Comparison of ENCODE assay signal across 20 cellular contexts in genomic region chr14:42633504-42634095, GRCh38.
DNase-seq lines count a peak whose midpoint lies in the region; ATAC-seq, FAIRE-seq and TF ChIP-seq lines count a peak whose summit lies in the region.
"Had no signal": no experiment of that assay in that cellular context is flagged by ENCODE, and none has a peak within 500 bp of the region (broad histone marks: within the 10 kb centered on the region; RNA-seq: fewer than 3 reads in every experiment).

No MANE protein-coding gene starts in this region.

- H3K4me2 ChIP-seq in HepG2 (ENCODE audit: low read depth, low read length) (no peak overlapping the region), SU-DHL-6 (ENCODE audit: low read depth, low read length, poor library complexity, severe bottlenecking) (no peak overlapping the region)
- H3K4me2 ChIP-seq: GM23338 had no signal

- H3K79me2 ChIP-seq in HepG2 (ENCODE audit: insufficient read depth, low read length) = no peaks in the 10 kb centered on the region
- H3K79me2 ChIP-seq in SU-DHL-6 (ENCODE audit: insufficient read depth, low read length) = no peaks in the 10 kb centered on the region

- H3K4me3 ChIP-seq in HepG2 (replicated peaks in 1 of 3; ENCODE audit: insufficient read depth in 1 of 3, low read depth in 2 of 3, low read length in 3 of 3) (no peak overlapping the region), right lobe of liver (no peak overlapping the region), SU-DHL-6 (ENCODE audit: insufficient read depth, low read length, poor library complexity, severe bottlenecking) (no peak overlapping the region)
- H3K4me3 ChIP-seq: GM23338, HAP-1 had no signal

- no peaks in the 10 kb centered on the region for H3K27me3 ChIP-seq in HepG2 (ENCODE audit: control insufficient read depth in 1 of 2, insufficient read depth in 2 of 2, low read length in 2 of 2)
- no peaks in the 10 kb centered on the region for H3K27me3 ChIP-seq in right lobe of liver
- no peaks in the 10 kb centered on the region for H3K27me3 ChIP-seq in SU-DHL-6 (ENCODE audit: low read length)

- H3K4me3 Mint-ChIP-seq in neural crest cell = no peak overlapping the region
- H3K4me3 Mint-ChIP-seq: B cell; CD4-positive, alpha-beta memory T cell; GM23338; HFFc6 had no signal

- no peaks in the 10 kb centered on the region for H3K9me2 ChIP-seq in SU-DHL-6 (replicated peaks; ENCODE audit: insufficient read depth, low read length)

- intact Hi-C loops in HepG2 (cut with micrococcal nuclease; ENCODE audit: unreplicated experiment) = no loop called here
- intact Hi-C loops in right lobe of liver (cut with DNase I) = no loop called here

- in situ Hi-C loops in HepG2 (cut with HindIII; ENCODE audit: extremely low pct_ligation_motif_present, low pct_unique_long_range_greater_than_20kb) = no loop called here

- TF ChIP-seq RAD21 in HepG2 (CRISPR knock-in tag; IDR thresholded peaks at IDR 0.05) = no peak

- no TSS peak for BruUV-seq in HepG2 (replicated peaks; lab: Mats Ljungman, UMichigan)

- TF ChIP-seq CTCF in HepG2 (CRISPR knock-in tag; IDR thresholded peaks at IDR 0.05) (no peak), right lobe of liver (IDR thresholded peaks at IDR 0.05) (no peak), SU-DHL-6 (IDR thresholded peaks at IDR 0.05; ENCODE audit: insufficient read depth, low read length, poor library complexity, severe bottlenecking) (no peak), neural crest cell (conservative IDR thresholded peaks at IDR 0.05) (no peak)

- POLR2A ChIA-PET in HepG2 (lab: Yijun Ruan, JAX) = no interaction called here

- no peaks in the 10 kb centered on the region for H3K4me1 ChIP-seq in HepG2 (ENCODE audit: insufficient read depth, low read length)
- no peaks in the 10 kb centered on the region for H3K4me1 ChIP-seq in right lobe of liver
- H3K4me1 ChIP-seq: Caco-2, HAP-1 had no signal

- no peaks in the 10 kb centered on the region for H3K27me3 Mint-ChIP-seq in neural crest cell (ENCODE audit: low read depth)
- H3K27me3 Mint-ChIP-seq: B cell; CD4-positive, alpha-beta memory T cell had no signal

- H2AFZ ChIP-seq in HepG2 (ENCODE audit: low read length) (no peak overlapping the region), SU-DHL-6 (ENCODE audit: low read depth, low read length, severe bottlenecking) (peak overlapping the region; percentile 9)
- H2AFZ ChIP-seq: GM23338 had no signal

- H4K20me1 ChIP-seq in HepG2 (ENCODE audit: insufficient read depth, low read length) (no peaks in the 10 kb centered on the region), SU-DHL-6 (ENCODE audit: low read depth, low read length) (no peaks in the 10 kb centered on the region)

- DNase-seq in HepG2 (ENCODE audit: low spot score) (no peak), right lobe of liver (no peak), neural crest cell (ENCODE audit: low read depth, low spot score) (no peak), retina (no peak), NCI-H2107 treated with DMSO at 0.1 percent for 48 hours (lab: John Stamatoyannopoulos, UW; ENCODE audit: unreplicated experiment) (no peak), NOMO-1 treated with dmso at 0.1 percent for 144 hours (lab: John Stamatoyannopoulos, UW; ENCODE audit: unreplicated experiment) (no peak), H4 (ENCODE audit: low spot score) (no peak)
- DNase-seq: C1 segment of cervical spinal cord; Caco-2; CD4-positive, alpha-beta memory T cell; DND-41; GDM1; HFFc6 had no signal

- H3K27ac ChIP-seq in HepG2 (ENCODE audit: extremely low read length, insufficient read depth, low read length) (no peak overlapping the region), right lobe of liver (no peak overlapping the region), SU-DHL-6 (ENCODE audit: low read depth, low read length) (no peak overlapping the region)
- H3K27ac ChIP-seq: 22Rv1 had no signal

- no peak for FAIRE-seq in HepG2 (lab: Jason Lieb, UNC)
- FAIRE-seq: GM12892, HTR-8/SVneo had no signal

- H3F3A ChIP-seq in SU-DHL-6 (ENCODE audit: insufficient read depth) = no peaks in the 10 kb centered on the region

- no peaks in the 10 kb centered on the region for H3K36me3 Mint-ChIP-seq in neural crest cell (ENCODE audit: low read depth)
- H3K36me3 Mint-ChIP-seq: CD4-positive, alpha-beta memory T cell had no signal

- H3K36me3 ChIP-seq in HepG2 (replicated peaks in 1 of 2; ENCODE audit: control insufficient read depth in 1 of 2, insufficient read depth in 2 of 2, low read length in 2 of 2) = no peaks in the 10 kb centered on the region
- H3K36me3 ChIP-seq in right lobe of liver = no peaks in the 10 kb centered on the region
- no peaks in the 10 kb centered on the region for H3K36me3 ChIP-seq in SU-DHL-6 (ENCODE audit: low read length)
- H3K36me3 ChIP-seq: HAP-1 had no signal

- TF ChIP-seq POLR2A in HepG2 (IDR thresholded peaks at IDR 0.05; ENCODE audit: insufficient read depth in 1 of 2, low read depth in 2 of 2, low read length in 2 of 2) = no peak
- TF ChIP-seq POLR2A in right lobe of liver (IDR thresholded peaks at IDR 0.05) = no peak

- H3K9ac ChIP-seq in HepG2 (ENCODE audit: insufficient read depth, low read depth, low read length) (no peak overlapping the region), SU-DHL-6 (ENCODE audit: low read length) (no peak overlapping the region)

- peaks cover 21% of the 10 kb centered on the region for H3K4me1 Mint-ChIP-seq in neural crest cell
- H3K4me1 Mint-ChIP-seq: CD4-positive, alpha-beta memory T cell had no signal

- H3K27ac Mint-ChIP-seq in neural crest cell (ENCODE audit: unreplicated experiment) = peak overlapping the region; percentile 25
- H3K27ac Mint-ChIP-seq: B cell; CD4-positive, alpha-beta memory T cell; GM23338; HFFc6 had no signal

- no peaks in the 10 kb centered on the region for H3K9me3 Mint-ChIP-seq in neural crest cell
- H3K9me3 Mint-ChIP-seq: GM23338 had no signal

- CTCF ChIA-PET in HepG2 (lab: Yijun Ruan, JAX; ENCODE audit: low intra/inter-chr PET ratio, low total read pairs) = no interaction called here

- ATAC-seq in HepG2 (no peak), right lobe of liver (no peak)
- ATAC-seq: GM23338 had no signal

- no peak for TF ChIP-seq EP300 in HepG2 (IDR thresholded peaks at IDR 0.05; ENCODE audit: low read depth in 2 of 2, low read length in 2 of 2)
- TF ChIP-seq EP300 in HepG2 (CRISPR knock-in tag; IDR thresholded peaks at IDR 0.05; ENCODE audit: borderline replicate concordance) = no peak

- H3K9me3 ChIP-seq in HepG2 (ENCODE audit: low read length) = peaks cover 83% of the 10 kb centered on the region
- no peaks in the 10 kb centered on the region for H3K9me3 ChIP-seq in right lobe of liver
- H3K9me3 ChIP-seq in SU-DHL-6 (ENCODE audit: insufficient read depth, low read length) = no peaks in the 10 kb centered on the region
- H3K9me3 ChIP-seq: Caco-2, HAP-1 had no signal

- WGBS in HepG2 (ENCODE audit: low lambda C conversion rate) = 13% methylated on average over 6 of the region's 6 CpGs
- WGBS in right lobe of liver (ENCODE audit: insufficient coverage, low coverage, low lambda C conversion rate, missing lambda C conversion rate) = 58% methylated on average over 6 of the region's 6 CpGs

TF ChIP-seq in HepG2, 621 proteins besides CTCF, POLR2A, EP300 and RAD21:
- TF ChIP-seq MAFF (IDR thresholded peaks at IDR 0.05; ENCODE audit: low read depth, low read length) = peak; percentile 81
- no peak for TF ChIP-seq KMT2B (CRISPR knock-in tag; IDR thresholded peaks at IDR 0.05)
- TF ChIP-seq MAFK (conservative IDR thresholded peaks at IDR 0.05 in 1 of 2, IDR thresholded peaks at IDR 0.05 in 1 of 2; ENCODE audit: low read length in 2 of 2) = peak; percentile 66 to 86
